ENCODE assay signal across 8 cellular contexts in the genomic region with DNA sequence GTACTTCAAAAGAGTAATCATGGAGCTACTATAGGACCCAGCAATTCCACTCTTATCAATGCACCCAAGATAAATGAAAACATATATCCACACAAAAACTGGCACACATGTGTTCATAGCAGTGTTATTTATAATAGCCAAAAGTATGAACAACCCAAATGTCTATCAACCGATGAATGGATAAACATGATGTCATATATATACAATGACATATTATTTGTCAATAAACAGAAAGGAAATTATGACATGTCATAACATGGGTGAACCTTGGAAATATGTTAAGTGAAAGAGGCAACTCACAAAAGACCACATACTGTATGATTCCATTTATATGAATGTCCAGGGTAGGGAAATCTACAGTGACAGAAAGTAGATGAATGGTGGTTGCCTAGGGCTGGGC.
"Had no signal": no experiment of that assay in that cellular context is flagged by ENCODE, and none has a peak within 500 bp of the region (broad histone marks: within the 10 kb centered on the region; RNA-seq: fewer than 3 reads in every experiment).

No MANE protein-coding gene starts in this region.

- H3K4me1 ChIP-seq: HAP-1 had no signal

- ATAC-seq: HCT116 had no signal

- H3K27me3 Mint-ChIP-seq: IgD-negative memory B cell had no signal

- DNase-seq: GM23248, GOT3, H7, KBM-7 had no signal

- H3K9me3 ChIP-seq: HAP-1 had no signal

- H3K4me1 Mint-ChIP-seq: IgD-negative memory B cell had no signal

- H3K36me3 ChIP-seq: HAP-1 had no signal

- H3K27ac Mint-ChIP-seq: IgD-negative memory B cell had no signal

- H3K4me3 Mint-ChIP-seq: IgD-negative memory B cell had no signal

- H3K4me3 ChIP-seq: GM23248, HAP-1 had no signal

- H3K4me2 ChIP-seq: KMS-11 had no signal

- H2AFZ ChIP-seq: GM23248 had no signal

- H3K27ac ChIP-seq: GM23248, KMS-11 had no signal
